1 cellular context compared by ENCODE assay signal in genomic region chr15:31304736-31305365, GRCh38.
TF ChIP-seq lines count a peak whose summit lies in the region.

No MANE protein-coding gene starts in this region.

TF ChIP-seq in K562, 482 proteins besides CTCF, POLR2A, EP300 and RAD21 (continued from another document):
- no peak for TF ChIP-seq ZNF407 (IDR thresholded peaks at IDR 0.05; ENCODE audit: low read depth)
